In the genomic region with DNA sequence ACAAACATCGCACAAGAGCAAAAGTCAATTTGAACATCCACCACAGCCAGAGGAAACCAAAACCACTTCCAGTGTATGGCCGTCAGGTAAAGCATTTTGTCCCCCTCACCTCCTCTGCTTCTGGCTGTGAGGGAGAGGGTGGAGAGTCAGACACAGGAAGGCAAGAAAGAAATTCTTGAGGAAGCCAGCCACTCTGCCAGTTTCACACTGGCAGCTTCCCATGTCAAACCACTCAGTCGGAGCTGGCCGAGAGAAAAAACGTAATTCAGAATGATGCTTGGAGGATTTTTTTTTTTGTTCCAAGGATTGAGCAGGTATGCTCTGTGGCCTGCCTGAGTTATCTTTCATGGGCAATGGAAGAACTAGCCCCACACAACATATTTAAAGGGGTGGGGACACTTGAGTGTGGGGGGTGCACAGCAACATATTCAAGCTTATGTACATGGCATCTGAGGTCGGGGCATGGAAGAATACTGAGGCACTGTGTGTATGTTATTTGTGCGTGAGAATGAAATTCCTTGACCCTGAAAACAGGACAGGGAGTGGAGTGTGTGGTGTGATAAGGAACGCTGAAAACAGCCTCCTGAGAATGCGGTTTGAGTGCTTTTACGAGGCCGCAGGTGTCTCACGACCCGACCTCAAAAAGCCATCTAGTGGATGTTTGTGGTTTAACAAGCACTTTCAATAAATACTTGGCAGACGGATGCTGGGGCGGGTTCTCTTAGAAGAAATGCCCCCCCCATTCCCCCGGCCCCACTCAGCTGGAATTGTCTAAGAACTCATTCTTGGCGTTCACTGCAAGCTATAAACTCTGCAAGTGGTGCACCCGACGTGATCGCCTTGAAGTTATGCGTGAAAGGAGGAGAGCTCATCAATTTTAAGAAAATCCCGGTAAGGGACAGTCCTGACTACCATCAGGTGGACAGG, we compare ENCODE assay signal across 1 cellular context.
TF ChIP-seq lines count a peak whose summit lies in the region.

No MANE protein-coding gene starts in this region.

TF ChIP-seq in GM12878, 131 proteins besides CTCF, POLR2A, EP300 and RAD21 (continued from another document):
- TF ChIP-seq, protein P1, sequence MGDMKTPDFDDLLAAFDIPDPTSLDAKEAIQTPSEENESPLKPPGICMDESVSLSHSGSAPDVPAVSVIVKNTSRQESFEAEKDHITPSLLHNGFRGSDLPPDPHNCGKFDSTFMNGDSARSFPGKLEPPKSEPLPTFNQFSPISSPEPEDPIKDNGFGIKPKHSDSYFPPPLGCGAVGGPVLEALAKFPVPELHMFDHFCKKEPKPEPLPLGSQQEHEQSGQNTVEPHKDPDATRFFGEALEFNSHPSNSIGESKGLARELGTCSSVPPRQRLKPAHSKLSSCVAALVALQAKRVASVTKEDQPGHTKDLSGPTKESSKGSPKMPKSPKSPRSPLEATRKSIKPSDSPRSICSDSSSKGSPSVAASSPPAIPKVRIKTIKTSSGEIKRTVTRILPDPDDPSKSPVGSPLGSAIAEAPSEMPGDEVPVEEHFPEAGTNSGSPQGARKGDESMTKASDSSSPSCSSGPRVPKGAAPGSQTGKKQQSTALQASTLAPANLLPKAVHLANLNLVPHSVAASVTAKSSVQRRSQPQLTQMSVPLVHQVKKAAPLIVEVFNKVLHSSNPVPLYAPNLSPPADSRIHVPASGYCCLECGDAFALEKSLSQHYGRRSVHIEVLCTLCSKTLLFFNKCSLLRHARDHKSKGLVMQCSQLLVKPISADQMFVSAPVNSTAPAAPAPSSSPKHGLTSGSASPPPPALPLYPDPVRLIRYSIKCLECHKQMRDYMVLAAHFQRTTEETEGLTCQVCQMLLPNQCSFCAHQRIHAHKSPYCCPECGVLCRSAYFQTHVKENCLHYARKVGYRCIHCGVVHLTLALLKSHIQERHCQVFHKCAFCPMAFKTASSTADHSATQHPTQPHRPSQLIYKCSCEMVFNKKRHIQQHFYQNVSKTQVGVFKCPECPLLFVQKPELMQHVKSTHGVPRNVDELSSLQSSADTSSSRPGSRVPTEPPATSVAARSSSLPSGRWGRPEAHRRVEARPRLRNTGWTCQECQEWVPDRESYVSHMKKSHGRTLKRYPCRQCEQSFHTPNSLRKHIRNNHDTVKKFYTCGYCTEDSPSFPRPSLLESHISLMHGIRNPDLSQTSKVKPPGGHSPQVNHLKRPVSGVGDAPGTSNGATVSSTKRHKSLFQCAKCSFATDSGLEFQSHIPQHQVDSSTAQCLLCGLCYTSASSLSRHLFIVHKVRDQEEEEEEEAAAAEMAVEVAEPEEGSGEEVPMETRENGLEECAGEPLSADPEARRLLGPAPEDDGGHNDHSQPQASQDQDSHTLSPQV (IDR thresholded peaks at IDR 0.05), result no peak
- no peak for TF ChIP-seq GATAD2B (conservative IDR thresholded peaks at IDR 0.05; ENCODE audit: low read depth)
- TF ChIP-seq ZBTB4 (CRISPR knock-in tag; IDR thresholded peaks at IDR 0.05), result no peak
- TF ChIP-seq IKZF2 (IDR thresholded peaks at IDR 0.05), result peak; percentile 72 to 77; a peak in 3 of 4 replicates
TF ChIP-seq in GM12878: peak in this region for 22.
